In the genomic region with DNA sequence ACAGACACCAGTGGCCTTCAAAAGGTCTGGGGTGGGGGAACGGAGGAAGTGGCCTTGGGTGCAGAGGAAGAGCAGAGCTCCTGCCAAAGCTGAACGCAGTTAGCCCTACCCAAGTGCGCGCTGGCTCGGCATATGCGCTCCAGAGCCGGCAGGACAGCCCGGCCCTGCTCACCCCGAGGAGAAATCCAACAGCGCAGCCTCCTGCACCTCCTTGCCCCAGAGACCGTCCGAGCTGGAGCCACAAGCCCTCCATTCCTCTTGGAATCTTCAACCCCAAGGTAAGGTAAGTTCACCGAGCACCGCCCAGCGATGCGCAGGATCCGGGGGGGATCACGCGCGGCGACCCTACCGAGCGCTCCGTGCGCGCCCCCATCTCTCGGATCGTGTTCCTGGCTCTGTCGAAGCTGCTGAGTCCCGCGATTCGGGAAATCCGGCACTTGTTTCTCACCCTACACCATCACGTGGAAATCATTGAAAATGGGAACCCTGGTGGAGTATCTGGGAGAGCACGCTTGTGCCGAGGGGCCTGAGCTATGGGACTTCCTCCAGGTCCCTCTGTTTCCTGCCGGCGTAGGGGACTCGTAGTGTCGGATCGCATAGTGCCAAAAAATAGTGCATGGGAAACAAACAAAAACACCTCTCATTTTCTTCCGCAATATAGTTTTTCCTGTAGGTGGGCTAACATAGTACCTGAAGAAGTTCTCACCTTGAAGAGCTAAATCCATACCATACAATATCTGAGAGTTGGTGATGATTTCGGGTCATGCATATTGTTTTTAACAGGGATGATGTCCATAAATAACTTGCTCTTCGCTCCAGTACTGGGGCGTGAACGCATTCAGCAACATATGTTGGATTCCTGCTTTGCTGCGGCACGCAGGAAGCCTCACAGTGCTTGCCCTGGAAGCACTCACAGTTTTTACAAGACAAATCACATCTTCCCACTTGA, we compare ENCODE assay signal across 18 cellular contexts. TPM values are rescaled to one million over a fixed set of nuclear protein-coding genes. Genes with fewer than 3 reads are reported as not detected.
"Had no signal": no experiment of that assay in that cellular context is flagged by ENCODE, and none has a peak within 500 bp of the region (broad histone marks: within the 10 kb centered on the region; RNA-seq: fewer than 3 reads in every experiment).

No MANE protein-coding gene starts in this region.

- H3K4me1 ChIP-seq: upper lobe of right lung had no signal

- DNase-seq: activated CD4-positive, alpha-beta T cell treated with anti-CD3 and anti-CD28 coated beads for 48 hours; activated gamma-delta T cell; activated naive CD8-positive, alpha-beta T cell treated with anti-CD3 and anti-CD28 coated beads, Interleukin-2, amount 10 ng/mL, durations not matched to agents 7 days and 5 days; activated T-cell treated with anti-CD3 and anti-CD28 coated beads, Interleukin-2, amount 50 U/mL, for 4 hours; aorta; kidney glomerular epithelial cell; naive B cell; occipital lobe; stimulated activated CD4-positive, alpha-beta T cell treated with anti-CD3 and anti-CD28 coated beads, Interleukin-2, amount 100 ng/mL, for 48 hours; stimulated activated CD8-positive, alpha-beta memory T cell treated with anti-CD3 and anti-CD28 coated beads, Interleukin-4, amount 100 ng/mL, for 48 hours; upper lobe of right lung had no signal

- H3K4me3 ChIP-seq: gastroesophageal sphincter, upper lobe of right lung had no signal

- H3K9me3 ChIP-seq: gastroesophageal sphincter, upper lobe of right lung had no signal

- H3K27ac ChIP-seq: epithelial cell of prostate, gastroesophageal sphincter, upper lobe of right lung, VCaP had no signal

- H3K36me3 ChIP-seq: gastroesophageal sphincter, upper lobe of right lung had no signal

RNA-seq across cellular contexts. Expression of gene PDX1, which starts 9.3 kb away (rescaled TPM):
- total RNA-seq: activated naive CD8-positive, alpha-beta T cell treated with anti-CD3 and anti-CD28 coated beads, Interleukin-2, amount 10 ng/mL, durations not matched to agents 7 days and 5 days; activated T-cell treated with anti-CD3 and anti-CD28 coated beads, Interleukin-2, amount 50 U/mL, for 4 hours; aorta; gastroesophageal sphincter; mesothelial cell of epicardium; occipital lobe; SK-MEL-5; temporal lobe; upper lobe of right lung had no signal

RNA-seq across cellular contexts. Expression of gene CDX2, which starts 40.0 kb away (rescaled TPM):
- total RNA-seq: activated naive CD8-positive, alpha-beta T cell treated with anti-CD3 and anti-CD28 coated beads, Interleukin-2, amount 10 ng/mL, durations not matched to agents 7 days and 5 days; aorta; gastroesophageal sphincter; liver; occipital lobe; temporal lobe; upper lobe of right lung had no signal
- polyA plus RNA-seq: liver had no signal

RNA-seq across cellular contexts. Expression of gene URAD, which starts 59.4 kb away (rescaled TPM):
- total RNA-seq: activated naive CD8-positive, alpha-beta T cell treated with anti-CD3 and anti-CD28 coated beads, Interleukin-2, amount 10 ng/mL, durations not matched to agents 7 days and 5 days; activated T-cell treated with anti-CD3 and anti-CD28 coated beads, Interleukin-2, amount 50 U/mL, for 4 hours; aorta; gastroesophageal sphincter; liver; mesothelial cell of epicardium; occipital lobe; SK-MEL-5; temporal lobe; upper lobe of right lung had no signal
- polyA plus RNA-seq: aorta, liver had no signal
